ENCODE assay signal across 21 cellular contexts in the genomic region with DNA sequence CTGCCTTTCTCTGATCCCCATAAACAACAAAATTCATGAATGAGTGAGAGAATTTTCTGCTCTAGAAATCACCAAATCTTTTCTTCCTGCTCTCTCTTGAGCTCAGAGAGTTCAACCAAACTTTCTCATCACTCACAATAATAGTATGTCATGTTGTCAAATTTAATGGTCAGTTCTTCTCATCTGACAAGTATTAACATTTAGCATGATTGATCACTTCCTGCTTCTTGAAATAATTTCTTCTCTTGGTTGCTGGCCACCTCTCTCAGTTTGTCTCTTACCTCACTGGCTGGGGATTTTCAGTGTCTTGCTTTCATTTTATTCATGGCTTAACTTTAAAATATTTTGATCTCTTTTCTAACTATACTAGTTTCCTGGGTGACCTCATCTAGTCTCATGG.
DNase-seq lines count a peak whose midpoint lies in the region; ATAC-seq, FAIRE-seq and TF ChIP-seq lines count a peak whose summit lies in the region.
"Had no signal": no experiment of that assay in that cellular context is flagged by ENCODE, and none has a peak within 500 bp of the region (broad histone marks: within the 10 kb centered on the region; RNA-seq: fewer than 3 reads in every experiment).

No MANE protein-coding gene starts in this region.

- no peak for TF ChIP-seq CTCF in AG10803 (conservative IDR thresholded peaks at IDR 0.05; ENCODE audit: low read length)

- FAIRE-seq in H54 (lab: Jason Lieb, UNC) (peak; percentile 78), RCC 7860 (lab: Jason Lieb, UNC) (peak; percentile 16)
- FAIRE-seq: urothelium cell line had no signal

- H3K4me3 ChIP-seq in AG10803 (ENCODE audit: low read length), result no peak overlapping the region
- H3K4me3 ChIP-seq: body of pancreas, hepatocyte, Peyer's patch, stomach had no signal

- peak; percentile 65 for DNase-seq in AG10803 (ENCODE audit: low read depth)
- DNase-seq in H54 (ENCODE audit: insufficient read length, low spot score), result no peak
- peak; percentile 55 for DNase-seq in RCC 7860 (ENCODE audit: low spot score)
- peak; percentile 41 for DNase-seq in fibroblast of peridontal ligament (ENCODE audit: extremely low read depth)
- DNase-seq in SKM-1 treated with dmso at 0.1 percent for 144 hours (lab: John Stamatoyannopoulos, UW; ENCODE audit: unreplicated experiment), result no peak
- no peak for DNase-seq in middle frontal gyrus (ENCODE audit: extremely low spot score, low spot score)
- no peak for DNase-seq in NCI-H2227 (lab: John Stamatoyannopoulos, UW; ENCODE audit: unreplicated experiment)
- DNase-seq: body of pancreas, cortex of kidney, NCI-H2081, NCI-H526, Peyer's patch, retina, stomach, T-helper 1 cell had no signal

- TF ChIP-seq POLR2A in H54 (IDR thresholded peaks at IDR 0.05; ENCODE audit: low read depth, low read length), result no peak

- no peak for ATAC-seq in GM19035 (IDR thresholded peaks at IDR 0.05; ENCODE audit: unreplicated experiment)
- ATAC-seq: activated CD4-positive, CD25-positive, alpha-beta regulatory T cell treated with anti-CD3 and anti-CD28 coated beads, Interleukin-2, amount 50 U/mL, for 24 hours; body of pancreas; esophagus mucosa; HCT116 had no signal

Comparison
In these comparisons a context has a peak if more than half of its experiments do, and no peak if none do; other contexts are left out.
1. DNase-seq: peak in AG10803 (single experiment), RCC 7860 (single experiment) and fibroblast of peridontal ligament (single experiment); none in H54 (single experiment), SKM-1 treated with dmso at 0.1 percent for 144 hours (single experiment), middle frontal gyrus (single experiment) and NCI-H2227 (single experiment).